In genomic region chr4:20444599-20445337, GRCh38 we compare ENCODE assay signal across 27 cellular contexts.
DNase-seq lines count a peak whose midpoint lies in the region; ATAC-seq, FAIRE-seq and TF ChIP-seq lines count a peak whose summit lies in the region.
"Had no signal": no experiment of that assay in that cellular context is flagged by ENCODE, and none has a peak within 500 bp of the region (broad histone marks: within the 10 kb centered on the region; RNA-seq: fewer than 3 reads in every experiment).

No MANE protein-coding gene starts in this region.

- no peak overlapping the region for H3K4me3 Mint-ChIP-seq in MCF 10A (ENCODE audit: unreplicated experiment)
- H3K4me3 Mint-ChIP-seq: CD8-positive, alpha-beta memory T cell had no signal

- H3K4me3 ChIP-seq in breast epithelium (no peak overlapping the region), fibroblast of the aortic adventitia (ENCODE audit: low read depth, low read length) (no peak overlapping the region), muscle layer of colon (ENCODE audit: low read depth in 1 of 2, low read length in 2 of 2) (no peak overlapping the region), gastrocnemius medialis (no peak overlapping the region)
- H3K4me3 ChIP-seq: SJSA1 had no signal

- H3K27ac Mint-ChIP-seq in MCF 10A (ENCODE audit: low read depth, unreplicated experiment) = no peak overlapping the region
- H3K27ac Mint-ChIP-seq: CD8-positive, alpha-beta memory T cell had no signal

- no peaks in the 10 kb centered on the region for H3K36me3 ChIP-seq in breast epithelium
- H3K36me3 ChIP-seq in muscle layer of colon (ENCODE audit: insufficient read depth, low read length) = no peaks in the 10 kb centered on the region
- no peaks in the 10 kb centered on the region for H3K36me3 ChIP-seq in gastrocnemius medialis
- H3K36me3 ChIP-seq: SJSA1 had no signal

- H3K9me3 ChIP-seq in breast epithelium (no peaks in the 10 kb centered on the region), muscle layer of colon (ENCODE audit: low read length) (no peaks in the 10 kb centered on the region), gastrocnemius medialis (no peaks in the 10 kb centered on the region)
- H3K9me3 ChIP-seq: SJSA1 had no signal

- FAIRE-seq in RCC 7860 (lab: Jason Lieb, UNC) = no peak
- FAIRE-seq: G401.6, GM12892, GM18507 had no signal

- in situ Hi-C loops in gastrocnemius medialis (cut with MboI; ENCODE audit: low sequenced_read_pairs in 4 of 4) = no loop called here

- H3K36me3 Mint-ChIP-seq in MCF 10A (ENCODE audit: insufficient read depth, unreplicated experiment) = no peaks in the 10 kb centered on the region
- H3K36me3 Mint-ChIP-seq: CD8-positive, alpha-beta memory T cell had no signal

- TF ChIP-seq POLR2A in breast epithelium (IDR thresholded peaks at IDR 0.05) (no peak), gastrocnemius medialis (IDR thresholded peaks at IDR 0.05) (no peak)

- POLR2A ChIA-PET in MCF 10A (lab: Yijun Ruan, JAX) = no interaction called here

- H3K27me3 Mint-ChIP-seq in MCF 10A (ENCODE audit: insufficient read depth, unreplicated experiment) = no peaks in the 10 kb centered on the region
- H3K27me3 Mint-ChIP-seq: CD8-positive, alpha-beta memory T cell had no signal

- H3K4me1 ChIP-seq in breast epithelium (no peaks in the 10 kb centered on the region), muscle layer of colon (ENCODE audit: insufficient read depth, low read length) (peaks cover 50% of the 10 kb centered on the region), gastrocnemius medialis (no peaks in the 10 kb centered on the region)
- H3K4me1 ChIP-seq: SJSA1 had no signal

- H3K4me1 Mint-ChIP-seq in MCF 10A (ENCODE audit: insufficient read depth, unreplicated experiment) = peaks cover 5% of the 10 kb centered on the region
- H3K4me1 Mint-ChIP-seq: CD8-positive, alpha-beta memory T cell had no signal

- intact Hi-C loops in MCF 10A (cut with micrococcal nuclease) (no loop called here), breast epithelium (cut with DNase I; ENCODE audit: low total_unique reads) (no loop called here), gastrocnemius medialis (cut with DNase I; ENCODE audit: low total_unique reads) (no loop called here)

- ATAC-seq in gastrocnemius medialis = no peak
- ATAC-seq: Right ventricle myocardium inferior had no signal

- no TSS peak for BruUV-seq in MCF 10A (replicated peaks; lab: Mats Ljungman, UMichigan)

- H3K9ac ChIP-seq in muscle layer of colon (ENCODE audit: low read length) = no peak overlapping the region

- peak; percentile 13 for DNase-seq in MCF 10A (ENCODE audit: unreplicated experiment)
- no peak for DNase-seq in breast epithelium (ENCODE audit: low spot score in 2 of 2)
- peak; percentile 52 for DNase-seq in fibroblast of the aortic adventitia (ENCODE audit: low read depth)
- DNase-seq in UCSD-AML1 (lab: John Stamatoyannopoulos, UW; ENCODE audit: unreplicated experiment) = no peak
- DNase-seq in gastrocnemius medialis = no peak
- DNase-seq in activated T-cell treated with anti-CD3 and anti-CD28 coated beads, Interleukin-2, amount 50 U/mL, for 48 hours = no peak
- DNase-seq in RCC 7860 (ENCODE audit: low spot score) = no peak
- DNase-seq: 8988T; Calu3; CD8-positive, alpha-beta memory T cell; GOT3; HCEC 1CT; KBM-7; NCI-H1092 treated with DMSO at 0.1 percent for 48 hours; NCI-H2081; NCI-H2171; NCI-H446; NCI-H526; OCI-M1 had no signal

- no peak for TF ChIP-seq CTCF in MCF 10A (IDR thresholded peaks at IDR 0.05; ENCODE audit: unreplicated experiment)
- no peak for TF ChIP-seq CTCF in breast epithelium (IDR thresholded peaks at IDR 0.05)
- TF ChIP-seq CTCF in fibroblast of the aortic adventitia (IDR thresholded peaks at IDR 0.05; ENCODE audit: insufficient read depth, low read length) = no peak
- no peak for TF ChIP-seq CTCF in gastrocnemius medialis (IDR thresholded peaks at IDR 0.05 in 4 of 5, conservative IDR thresholded peaks at IDR 0.05 in 1 of 5)

- CTCF ChIA-PET in MCF 10A (lab: Yijun Ruan, JAX) = interaction anchor here (0.6 to 1.6 kb wide), 3 partner anchors 15 to 94 kb away, joined by 3 to 4 read pairs (median 4); no protein-coding TSS in a partner anchor

- H3K27me3 ChIP-seq in breast epithelium (no peaks in the 10 kb centered on the region), muscle layer of colon (ENCODE audit: control insufficient read depth in 1 of 2, insufficient read depth in 2 of 2, low read length in 2 of 2) (no peaks in the 10 kb centered on the region), gastrocnemius medialis (no peaks in the 10 kb centered on the region)
- H3K27me3 ChIP-seq: SJSA1 had no signal

- H3K9me3 Mint-ChIP-seq in MCF 10A (ENCODE audit: unreplicated experiment) = no peaks in the 10 kb centered on the region

- no peak overlapping the region for H3K27ac ChIP-seq in breast epithelium
- peak overlapping the region; percentile 62 for H3K27ac ChIP-seq in muscle layer of colon (ENCODE audit: low read depth, low read length)
- H3K27ac ChIP-seq in gastrocnemius medialis = no peak overlapping the region
- H3K27ac ChIP-seq: C4-2B, HL-60, SJSA1 had no signal

Comparison
In these comparisons a context has a peak if more than half of its experiments do, and no peak if none do; other contexts are left out.
1. DNase-seq: peak in MCF 10A (single experiment) and fibroblast of the aortic adventitia (single experiment); none in breast epithelium (0 of 2), UCSD-AML1 (single experiment), gastrocnemius medialis (0 of 2), activated T-cell treated with anti-CD3 and anti-CD28 coated beads, Interleukin-2, amount 50 U/mL, for 48 hours (0 of 2) and RCC 7860 (single experiment).